In genomic region chr15:69121198-69121828, GRCh38 we compare ENCODE assay signal across 23 cellular contexts.
"Had no signal": no experiment of that assay in that cellular context is flagged by ENCODE, and none has a peak within 500 bp of the region (broad histone marks: within the 10 kb centered on the region; RNA-seq: fewer than 3 reads in every experiment).

No MANE protein-coding gene starts in this region.

- H3K4me3 ChIP-seq: colonic mucosa, dorsolateral prefrontal cortex, esophagus muscularis mucosa, gastroesophageal sphincter, heart left ventricle, hepatocyte, left lung, lower lobe of right lung, mucosa of descending colon had no signal

- FAIRE-seq: endothelial cell of umbilical vein, frontal cortex, islet of Langerhans, keratinocyte had no signal

- DNase-seq: colonic mucosa; cortex of kidney; dermis blood vessel endothelial cell; dorsolateral prefrontal cortex; effector CD4-positive, alpha-beta T cell; effector memory CD4-positive, alpha-beta T cell; foreskin keratinocyte; heart left ventricle; hypothalamus; left cardiac atrium; left lung; left ventricle myocardium superior; lower lobe of right lung; mesenchymal stem cell; mucosa of descending colon had no signal

- H3K79me2 ChIP-seq: hepatocyte had no signal

- H3K9me3 ChIP-seq: colonic mucosa, esophagus muscularis mucosa, gastroesophageal sphincter, heart left ventricle, left lung, lower lobe of right lung, mucosa of descending colon had no signal

- H2AFZ ChIP-seq: hepatocyte had no signal

- H3K27me3 ChIP-seq: colonic mucosa, left lung had no signal

- H3K36me3 ChIP-seq: colonic mucosa, esophagus muscularis mucosa, gastroesophageal sphincter, heart left ventricle, left lung, lower lobe of right lung had no signal

- H3K4me3 Mint-ChIP-seq: mesothelial cell of epicardium had no signal

- H3K27ac ChIP-seq: colonic mucosa, dorsolateral prefrontal cortex, esophagus muscularis mucosa, foreskin keratinocyte, gastroesophageal sphincter, heart left ventricle, hepatocyte, left lung, lower lobe of right lung had no signal

- H3K4me2 ChIP-seq: hepatocyte had no signal

- H3K27ac Mint-ChIP-seq: mesothelial cell of epicardium had no signal

- H3K9me3 Mint-ChIP-seq: mesothelial cell of epicardium had no signal

- H3K4me1 ChIP-seq: colonic mucosa, esophagus muscularis mucosa, gastroesophageal sphincter had no signal

- ATAC-seq: foreskin keratinocyte, gastroesophageal sphincter, heart left ventricle, left cardiac atrium, left lung, left ventricle myocardium superior, lower lobe of right lung, mucosa of descending colon had no signal
